ENCODE assay signal across 36 cellular contexts in the genomic region with DNA sequence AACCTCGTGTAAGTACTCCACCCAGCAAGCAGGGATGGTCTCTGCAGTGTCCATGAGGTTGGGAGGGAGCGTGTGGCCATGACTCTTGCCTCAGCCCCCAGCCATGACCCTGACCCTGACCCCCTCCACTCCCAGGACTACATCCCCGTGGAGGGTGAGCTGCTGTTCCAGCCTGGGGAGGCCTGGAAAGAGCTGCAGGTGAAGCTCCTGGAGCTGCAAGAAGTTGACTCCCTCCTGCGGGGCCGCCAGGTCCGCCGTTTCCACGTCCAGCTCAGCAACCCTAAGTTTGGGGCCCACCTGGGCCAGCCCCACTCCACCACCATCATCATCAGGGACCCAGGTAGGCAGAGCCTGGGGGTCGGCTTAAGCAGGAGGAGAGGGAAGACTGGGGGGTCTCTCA. TPM values are rescaled to one million over a fixed set of nuclear protein-coding genes. Genes with fewer than 3 reads are reported as not detected.
"Had no signal": no experiment of that assay in that cellular context is flagged by ENCODE, and none has a peak within 500 bp of the region (broad histone marks: within the 10 kb centered on the region; RNA-seq: fewer than 3 reads in every experiment).

No MANE protein-coding gene starts in this region.

- ATAC-seq: activated naive CD8-positive, alpha-beta T cell treated with anti-CD3 and anti-CD28 coated beads, Interleukin-2, amount 50 U/mL, for 24 hours; activated T-cell treated with anti-CD3 and anti-CD28 coated beads, Interleukin-2, amount 50 U/mL, for 4 hours; PC-3 had no signal

- H3K27me3 Mint-ChIP-seq: activated B cell treated with CpG ODN at 0.5 μM for 24 hours; activated CD4-positive, alpha-beta memory T cell treated with anti-CD3 and anti-CD28 coated beads for 36 hours; activated naive CD8-positive, alpha-beta T cell had no signal

- H3K9me3 ChIP-seq: Peyer's patch, SJSA1, SK-N-SH had no signal

- H3K9me3 Mint-ChIP-seq: activated B cell treated with CpG ODN at 0.5 μM for 24 hours; activated CD4-positive, alpha-beta memory T cell treated with anti-CD3 and anti-CD28 coated beads for 36 hours; activated naive CD4-positive, alpha-beta T cell treated with anti-CD3 and anti-CD28 coated beads, Interleukin-2, amount 10 ng/mL, durations not matched to agents 7 days and 5 days; activated naive CD8-positive, alpha-beta T cell treated with anti-CD3 and anti-CD28 coated beads, Interleukin-2, amount 50 U/mL, for 24 hours; activated T-cell treated with anti-CD3 and anti-CD28 coated beads, Interleukin-2, amount 50 U/mL, for 4 hours; activated T-helper 1 cell treated with anti-CD3 and anti-CD28 coated beads, Interleukin-12 subunit alpha, Interleukin-12 subunit beta, Interleukin-2, Interleukin-4 antibody, amounts not matched to agents 30 ng/mL and 10 ng/mL and 1 ng/mL, durations not matched to agents 14 hours and 24 hours and 36 hours had no signal

- H3K36me3 Mint-ChIP-seq: activated CD4-positive, alpha-beta memory T cell treated with anti-CD3 and anti-CD28 coated beads for 36 hours; activated naive CD4-positive, alpha-beta T cell treated with anti-CD3 and anti-CD28 coated beads, Interleukin-2, amount 10 ng/mL, durations not matched to agents 7 days and 5 days; activated naive CD8-positive, alpha-beta T cell had no signal

- DNase-seq: activated B cell treated with CpG ODN at 0.5 μM for 24 hours; activated CD4-positive, alpha-beta memory T cell treated with anti-CD3 and anti-CD28 coated beads for 36 hours; activated CD4-positive, alpha-beta T cell treated with anti-CD3 and anti-CD28 coated beads for 4 hours; activated CD4-positive, alpha-beta T cell treated with anti-CD3 and anti-CD28 coated beads, Interleukin-2, amount 50 U/mL, for 1 hour; activated CD4-positive, CD25-positive, alpha-beta regulatory T cell treated with anti-CD3 and anti-CD28 coated beads, Interleukin-2, amount 50 U/mL, for 72 hours; activated CD8-positive, alpha-beta memory T cell treated with anti-CD3 and anti-CD28 coated beads, Interleukin-2, amount 50 U/mL, for 4 hours; activated naive CD4-positive, alpha-beta T cell treated with anti-CD3 and anti-CD28 coated beads, Interleukin-2, amount 10 ng/mL, durations not matched to agents 7 days and 5 days; activated naive CD8-positive, alpha-beta T cell treated with anti-CD3 and anti-CD28 coated beads, Interleukin-2, amount 50 U/mL, for 24 hours; activated T-cell treated with anti-CD3 and anti-CD28 coated beads for 4 hours; activated T-cell treated with anti-CD3 and anti-CD28 coated beads, Interleukin-2, amount 50 U/mL, for 4 hours; amniotic stem cell; aorta; brain microvascular endothelial cell; central memory CD4-positive, alpha-beta T cell; MM.1S; MV-4-11; NCI-H1092; NCI-H1436 treated with DMSO at 0.1 percent for 48 hours; NCI-H1694 treated with DMSO at 0.1 percent for 48 hours; NCI-H2029; NCI-H510A; NCI-H526; NCI-H748 treated with DMSO at 0.1 percent for 48 hours; NK-92 treated with Interleukin-12 subunit alpha and Interleukin-12 subunit beta, amount 100 ng/mL, for 24 hours; PC-3; Peyer's patch; RPMI8226; SHP77 treated with DMSO at 0.1 percent for 48 hours; SK-N-SH; T-helper 2 cell; T-helper 9 cell had no signal

- H3K27ac ChIP-seq: brain microvascular endothelial cell, KMS-11, Peyer's patch, SJSA1, VCaP had no signal

- H3K27me3 ChIP-seq: brain microvascular endothelial cell, Peyer's patch, SJSA1 had no signal

- H3K27ac Mint-ChIP-seq: activated B cell treated with CpG ODN at 0.5 μM for 24 hours; activated CD4-positive, alpha-beta memory T cell treated with anti-CD3 and anti-CD28 coated beads for 36 hours; activated naive CD4-positive, alpha-beta T cell treated with anti-CD3 and anti-CD28 coated beads, Interleukin-2, amount 10 ng/mL, durations not matched to agents 7 days and 5 days; activated naive CD8-positive, alpha-beta T cell; activated naive CD8-positive, alpha-beta T cell treated with anti-CD3 and anti-CD28 coated beads, Interleukin-2, amount 50 U/mL, for 24 hours; activated T-helper 1 cell treated with anti-CD3 and anti-CD28 coated beads, Interleukin-12 subunit alpha, Interleukin-12 subunit beta, Interleukin-2, Interleukin-4 antibody, amounts not matched to agents 30 ng/mL and 10 ng/mL and 1 ng/mL, durations not matched to agents 14 hours and 24 hours and 36 hours had no signal

- H3K36me3 ChIP-seq: brain microvascular endothelial cell had no signal

- H3K9ac ChIP-seq: KMS-11, SK-N-SH had no signal

- H3K4me3 ChIP-seq: Peyer's patch, SJSA1 had no signal

- H3K4me3 Mint-ChIP-seq: activated B cell treated with CpG ODN at 0.5 μM for 24 hours; activated CD4-positive, alpha-beta memory T cell treated with anti-CD3 and anti-CD28 coated beads for 36 hours; activated naive CD4-positive, alpha-beta T cell treated with anti-CD3 and anti-CD28 coated beads, Interleukin-2, amount 10 ng/mL, durations not matched to agents 7 days and 5 days; activated naive CD8-positive, alpha-beta T cell; activated naive CD8-positive, alpha-beta T cell treated with anti-CD3 and anti-CD28 coated beads, Interleukin-2, amount 50 U/mL, for 24 hours; activated T-cell treated with anti-CD3 and anti-CD28 coated beads, Interleukin-2, amount 50 U/mL, for 4 hours; activated T-helper 1 cell treated with anti-CD3 and anti-CD28 coated beads, Interleukin-12 subunit alpha, Interleukin-12 subunit beta, Interleukin-2, Interleukin-4 antibody, amounts not matched to agents 30 ng/mL and 10 ng/mL and 1 ng/mL, durations not matched to agents 14 hours and 24 hours and 36 hours had no signal

RNA-seq across cellular contexts. Expression of a gene that starts 27.4 kb away (rescaled TPM):
- total RNA-seq: SJSA1 had no signal
